ENCODE assay signal across 3 cellular contexts in genomic region chr10:75809003-75809402, GRCh38.
"Had no signal": no experiment of that assay in that cellular context is flagged by ENCODE, and none has a peak within 500 bp of the region (broad histone marks: within the 10 kb centered on the region; RNA-seq: fewer than 3 reads in every experiment).

No MANE protein-coding gene starts in this region.

- H3K4me3 ChIP-seq: GM12878 had no signal

- DNase-seq: GDM1, GF-D8 had no signal

- ATAC-seq: GM12878 had no signal
